Comparison of ENCODE assay signal across 22 cellular contexts in genomic region chr12:125289965-125290364, GRCh38.
"Had no signal": no experiment of that assay in that cellular context is flagged by ENCODE, and none has a peak within 500 bp of the region (broad histone marks: within the 10 kb centered on the region; RNA-seq: fewer than 3 reads in every experiment).

No MANE protein-coding gene starts in this region.

- H3K4me1 Mint-ChIP-seq: T-cell had no signal

- H3K27ac ChIP-seq: SJSA1 had no signal

- H3K36me3 Mint-ChIP-seq: T-cell had no signal

- H3K4me2 ChIP-seq: SK-N-SH had no signal

- H3K9me3 ChIP-seq: SJSA1, SK-N-SH had no signal

- ATAC-seq: T-cell had no signal

- H3K9me2 ChIP-seq: SK-N-SH had no signal

- H3K4me3 ChIP-seq: SJSA1 had no signal

- H3K4me1 ChIP-seq: SJSA1 had no signal

- H3K9ac ChIP-seq: SK-N-SH had no signal

- H3K36me3 ChIP-seq: SJSA1 had no signal

- H3K27ac Mint-ChIP-seq: T-cell had no signal

- FAIRE-seq: RCC 7860 had no signal

- DNase-seq: KBM-7, NCI-H1092 treated with DMSO at 0.1 percent for 48 hours, NCI-H1417, NCI-H146, NCI-H1694 treated with DMSO at 0.1 percent for 48 hours, NCI-H1930, NCI-H2081, NCI-H2107, NCI-H226, NCI-H446, NCI-H510A, NCI-H524 treated with DMSO at 0.1 percent for 48 hours, NCI-H69, NCI-H774, Right ventricle myocardium superior, RPMI8226, SIG-M5, SK-N-SH, SW 1271, T-cell had no signal

- H3K4me3 Mint-ChIP-seq: T-cell had no signal
